ENCODE assay signal across 10 cellular contexts in the genomic region with DNA sequence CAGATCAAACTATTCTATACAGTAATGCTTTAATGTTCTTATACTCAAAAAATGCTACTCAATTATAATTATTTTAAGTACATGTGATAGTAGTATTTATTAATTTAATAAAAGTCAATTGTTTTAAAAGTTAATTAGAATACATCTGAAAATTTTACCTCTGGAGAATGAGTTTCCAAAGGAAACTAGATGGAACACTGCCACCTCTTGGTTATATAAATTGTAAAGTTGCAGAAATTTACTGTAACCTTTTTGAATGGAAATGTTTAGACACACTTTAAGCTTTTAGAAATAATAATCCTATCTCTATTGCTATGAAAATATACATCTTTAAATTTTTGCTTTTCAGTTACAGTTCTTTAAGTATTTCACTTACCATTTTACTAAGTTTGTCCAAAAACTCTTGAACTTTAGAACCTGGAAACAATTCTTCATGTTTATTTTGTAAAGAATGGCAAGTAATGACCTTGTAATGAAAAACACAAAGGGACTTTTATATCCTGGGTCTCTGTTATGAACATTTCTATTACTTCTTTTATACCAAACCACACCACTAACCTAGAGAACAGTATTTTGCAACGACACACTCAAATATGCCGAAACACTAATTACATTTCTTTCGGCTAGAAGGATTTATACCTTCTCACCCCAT. TPM values are rescaled to one million over a fixed set of nuclear protein-coding genes. Genes with fewer than 3 reads are reported as not detected.
DNase-seq lines count a peak whose midpoint lies in the region; ATAC-seq, FAIRE-seq and TF ChIP-seq lines count a peak whose summit lies in the region.
"Had no signal": no experiment of that assay in that cellular context is flagged by ENCODE, and none has a peak within 500 bp of the region (broad histone marks: within the 10 kb centered on the region; RNA-seq: fewer than 3 reads in every experiment).

No MANE protein-coding gene starts in this region.

- no peak for ATAC-seq in GM19395 (IDR thresholded peaks at IDR 0.05; ENCODE audit: unreplicated experiment)

- TF ChIP-seq CTCF in breast epithelium (IDR thresholded peaks at IDR 0.05), result peak in 2 of 3 donors; percentile 25 to 33
- TF ChIP-seq CTCF in mesothelial cell of epicardium (IDR thresholded peaks at IDR 0.05; ENCODE audit: unreplicated experiment), result peak; percentile 28

- peaks cover 7% of the 10 kb centered on the region for H3K9me3 Mint-ChIP-seq in mesothelial cell of epicardium

- no peaks in the 10 kb centered on the region for H3K36me3 Mint-ChIP-seq in mesothelial cell of epicardium

- H3K4me3 Mint-ChIP-seq in mesothelial cell of epicardium, result no peak overlapping the region

- H3K27ac ChIP-seq in breast epithelium, result no peak overlapping the region
- H3K27ac ChIP-seq: epithelial cell of prostate had no signal

- FAIRE-seq in GM12892 (lab: Jason Lieb, UNC), result no peak

- TF ChIP-seq POLR2A in breast epithelium (IDR thresholded peaks at IDR 0.05) (no peak), GM12892 (IDR thresholded peaks at IDR 0.05; ENCODE audit: low read depth, low read length) (no peak)

- peak; percentile 39 for DNase-seq in DMS53 treated with DMSO at 0.1 percent for 48 hours (lab: John Stamatoyannopoulos, UW; ENCODE audit: unreplicated experiment)
- peak; percentile 12 for DNase-seq in LHCN-M2 (ENCODE audit: low read depth)
- DNase-seq in breast epithelium (ENCODE audit: low spot score in 2 of 2), result no peak
- DNase-seq in mesothelial cell of epicardium (ENCODE audit: low spot score in 2 of 2, unreplicated experiment in 2 of 2), result no peak
- no peak for DNase-seq in activated CD8-positive, alpha-beta memory T cell treated with anti-CD3 and anti-CD28 coated beads for 24 hours
- DNase-seq in NCI-H2029 (lab: John Stamatoyannopoulos, UW), result no peak
- DNase-seq in GM12892 (ENCODE audit: insufficient read length), result no peak
- DNase-seq: activated CD4-positive, CD25-positive, alpha-beta regulatory T cell treated with anti-CD3 and anti-CD28 coated beads, Interleukin-2, amount 50 U/mL, for 72 hours had no signal

- H3K4me1 ChIP-seq in breast epithelium, result no peaks in the 10 kb centered on the region

- H3K9me3 ChIP-seq in breast epithelium, result no peaks in the 10 kb centered on the region

- no peaks in the 10 kb centered on the region for H3K27me3 Mint-ChIP-seq in mesothelial cell of epicardium (ENCODE audit: low read depth)

- H3K4me1 Mint-ChIP-seq in mesothelial cell of epicardium, result peaks cover 15% of the 10 kb centered on the region

- H3K36me3 ChIP-seq in breast epithelium, result no peaks in the 10 kb centered on the region

- H3K27me3 ChIP-seq in breast epithelium, result no peaks in the 10 kb centered on the region

- intact Hi-C loops in breast epithelium (cut with DNase I; ENCODE audit: low total_unique reads), result no loop called here

- no peak overlapping the region for H3K27ac Mint-ChIP-seq in mesothelial cell of epicardium

- no peak overlapping the region for H3K4me3 ChIP-seq in breast epithelium

RNA-seq across cellular contexts. Expression of gene BMP5, which starts 10.9 kb away (rescaled TPM):
- under 0.01 TPM in 1 of 2 replicates, not detected in the other for total RNA-seq in LHCN-M2 (2014; rRNA removed)
- not detected for polyA plus RNA-seq in LHCN-M2 (2012)
- total RNA-seq in breast epithelium, result 1 to 10 TPM in 2 of 3 donors, under 1 TPM in 1; 0.96 to 5.1 (median 1.3) TPM
- total RNA-seq in mesothelial cell of epicardium, result 3.9 to 5.0 TPM (median 4.9 TPM) in 3 replicates
- polyA plus RNA-seq in GM12892 (2012; ENCODE audit: missing spikeins), result not detected

Comparison
In these comparisons a context has a peak if more than half of its experiments do, and no peak if none do; other contexts are left out.
1. DNase-seq: peak in DMS53 treated with DMSO at 0.1 percent for 48 hours (single experiment) and LHCN-M2 (single experiment); none in breast epithelium (0 of 2), mesothelial cell of epicardium (0 of 2), activated CD8-positive, alpha-beta memory T cell treated with anti-CD3 and anti-CD28 coated beads for 24 hours (single experiment), NCI-H2029 (single experiment) and GM12892 (single experiment).